23 cellular contexts compared by ENCODE assay signal in the genomic region with DNA sequence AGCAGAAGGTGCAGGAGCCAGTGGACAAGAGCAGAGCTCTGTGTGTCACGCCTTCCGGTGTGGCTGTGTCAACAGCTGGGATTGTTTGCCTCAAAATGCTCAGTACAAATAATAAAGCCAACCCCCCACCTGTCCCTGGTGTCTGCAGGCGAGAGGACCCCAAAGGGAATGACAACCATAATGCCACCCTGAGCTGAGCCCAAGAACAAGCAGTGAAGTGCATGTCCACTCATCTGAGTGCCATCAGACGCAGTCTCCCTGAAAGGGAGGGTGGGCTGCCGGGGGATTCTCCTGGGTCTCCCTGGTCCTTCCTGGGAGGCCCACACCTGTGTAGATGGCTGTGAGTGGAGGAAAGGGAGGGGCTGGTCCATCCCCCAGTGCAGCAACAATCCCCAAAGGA.
A peak's percentile ranks its signal among the peaks of the same experiment; 100 is the strongest.
DNase-seq lines count a peak whose midpoint lies in the region; ATAC-seq and TF ChIP-seq lines count a peak whose summit lies in the region.
"Had no signal": no experiment of that assay in that cellular context is flagged by ENCODE, and none has a peak within 500 bp of the region (broad histone marks: within the 10 kb centered on the region; RNA-seq: fewer than 3 reads in every experiment).

No MANE protein-coding gene starts in this region.

- H2BK5ac ChIP-seq in neuronal stem cell (ENCODE audit: low read length), result no peak overlapping the region

- H2BK120ac ChIP-seq in neuronal stem cell (ENCODE audit: low read depth, low read length), result no peak overlapping the region

- H3K79me1 ChIP-seq in neuronal stem cell (ENCODE audit: low read depth, low read length), result no peaks in the 10 kb centered on the region

- 80% methylated on average over 5 of the region's 5 CpGs for WGBS in esophagus muscularis mucosa
- whole genome bisulfite sequencing in lung, 2 donors, result 92 to 93% methylated on average over 5 of the region's 5 CpGs
- WGBS in neuronal stem cell (ENCODE audit: extremely low coverage in 2 of 2, insufficient read length in 2 of 2, insufficient replicate concordance in 1 of 2), 2 donors, result no CpG with 5 or more reads among the region's 5 CpGs

- no peak overlapping the region for H3K4ac ChIP-seq in neuronal stem cell (ENCODE audit: low read length)

- no peak overlapping the region for H3K23ac ChIP-seq in neuronal stem cell (ENCODE audit: low read depth, low read length, poor library complexity)

- H3K36me3 ChIP-seq in esophagus muscularis mucosa (no peaks in the 10 kb centered on the region), lung (ENCODE audit: control insufficient read depth in 2 of 2, insufficient read depth in 2 of 2, low read length in 2 of 2) (no peaks in the 10 kb centered on the region), neuronal stem cell (replicated peaks in 1 of 2; ENCODE audit: control insufficient read depth in 2 of 2, insufficient read depth in 2 of 2, low read length in 2 of 2) (no peaks in the 10 kb centered on the region)
- H3K36me3 ChIP-seq: BE2C, BLaER1 had no signal

- DNase-seq in esophagus muscularis mucosa (ENCODE audit: extremely low spot score) (peak; percentile 78), lung (ENCODE audit: low spot score) (peak; percentile 6), neuronal stem cell (ENCODE audit: low spot score) (no peak), hypothalamus (lab: John Stamatoyannopoulos, UW) (no peak)
- DNase-seq: 8988T; ACHN; BE2C; C1 segment of cervical spinal cord; CD4-positive, alpha-beta memory T cell; CD4-positive, CD25-positive, alpha-beta regulatory T cell; CD8-positive, alpha-beta memory T cell; COR-L47; DMS 273 treated with DMSO at 0.1 percent for 48 hours; DMS153; DMS53; DMS79; DND-41; EL; GDM1 had no signal

- H3K4me3 ChIP-seq in esophagus muscularis mucosa (no peak overlapping the region), lung (no peak overlapping the region), neuronal stem cell (ENCODE audit: low read length in 2 of 2) (no peak overlapping the region)
- H3K4me3 ChIP-seq: BLaER1, GM12878 had no signal

- no peaks in the 10 kb centered on the region for H3K4me1 ChIP-seq in esophagus muscularis mucosa
- no peaks in the 10 kb centered on the region for H3K4me1 ChIP-seq in lung (ENCODE audit: control insufficient read depth in 2 of 2, insufficient read depth in 2 of 2, low read length in 2 of 2)
- H3K4me1 ChIP-seq in neuronal stem cell (ENCODE audit: control insufficient read depth in 2 of 2, insufficient read depth in 1 of 2, low read depth in 1 of 2, low read length in 2 of 2), result peaks cover 0 to 4% of the 10 kb centered on the region in 2 donors
- H3K4me1 ChIP-seq: BE2C had no signal

- peak overlapping the region; percentile 68 for H2AK5ac ChIP-seq in neuronal stem cell (ENCODE audit: low read depth, low read length)

- TF ChIP-seq CTCF in esophagus muscularis mucosa (IDR thresholded peaks at IDR 0.05), result no peak
- TF ChIP-seq CTCF in lung (IDR thresholded peaks at IDR 0.05; ENCODE audit: control extremely low read depth, extremely low read depth), result no peak

- H3K9me3 ChIP-seq in esophagus muscularis mucosa (no peaks in the 10 kb centered on the region), lung (ENCODE audit: control insufficient read depth in 2 of 2, insufficient read depth in 1 of 2, low read length in 1 of 2) (peaks cover 0 to 2% of the 10 kb centered on the region in 2 donors), neuronal stem cell (replicated peaks in 1 of 2; ENCODE audit: control insufficient read depth in 2 of 2, insufficient read depth in 1 of 2, low read depth in 1 of 2, low read length in 2 of 2) (peaks cover 0 to 2% of the 10 kb centered on the region in 2 donors)
- H3K9me3 ChIP-seq: BE2C, BLaER1 had no signal

- no peak overlapping the region for H4K91ac ChIP-seq in neuronal stem cell (ENCODE audit: low read depth, low read length, poor library complexity)

- peak overlapping the region; percentile 20 for H3K18ac ChIP-seq in neuronal stem cell (ENCODE audit: low read length)

- H3K27me3 ChIP-seq in esophagus muscularis mucosa, result peaks cover 0 to 11% (median 0%) of the 10 kb centered on the region in 4 donors
- no peaks in the 10 kb centered on the region for H3K27me3 ChIP-seq in lung (ENCODE audit: control insufficient read depth, insufficient read depth)
- no peaks in the 10 kb centered on the region for H3K27me3 ChIP-seq in neuronal stem cell (ENCODE audit: control insufficient read depth in 3 of 3, insufficient read depth in 3 of 3, low read depth in 1 of 3, low read length in 3 of 3)
- H3K27me3 ChIP-seq: BE2C, BLaER1 had no signal

- H3K4me2 ChIP-seq in neuronal stem cell (ENCODE audit: insufficient read depth, low read length, poor library complexity, severe bottlenecking), result no peak overlapping the region
- H3K4me2 ChIP-seq: BLaER1 had no signal

- intact Hi-C loops in esophagus muscularis mucosa (cut with DNase I), result no loop called here

- ATAC-seq in lung (ENCODE audit: insufficient read depth, low FRiP score) (no peak), GM19023 (IDR thresholded peaks at IDR 0.05; ENCODE audit: unreplicated experiment) (no peak), GM18498 (IDR thresholded peaks at IDR 0.05; ENCODE audit: unreplicated experiment) (no peak)
- ATAC-seq: GM12878 had no signal

- H3K9ac ChIP-seq in neuronal stem cell (ENCODE audit: low read depth, low read length, poor library complexity), result no peak overlapping the region
- H3K9ac ChIP-seq: BLaER1 had no signal

- H2BK15ac ChIP-seq in neuronal stem cell (ENCODE audit: low read length), result peak overlapping the region; percentile 67

- no peak for TF ChIP-seq POLR2A in esophagus muscularis mucosa (IDR thresholded peaks at IDR 0.05; ENCODE audit: low read depth)

- no peak overlapping the region for H4K8ac ChIP-seq in neuronal stem cell (ENCODE audit: low read depth, low read length)

- no peak overlapping the region for H2AFZ ChIP-seq in neuronal stem cell (ENCODE audit: low read length)

- no peak for TF ChIP-seq EP300 in esophagus muscularis mucosa (IDR thresholded peaks at IDR 0.05)

- no peak overlapping the region for H3K14ac ChIP-seq in neuronal stem cell (ENCODE audit: low read length)

- H3K27ac ChIP-seq in esophagus muscularis mucosa (replicated peaks in 1 of 4) (no peak overlapping the region), lung (ENCODE audit: low read depth in 1 of 2, low read length in 1 of 2) (no peak overlapping the region), neuronal stem cell (replicated peaks; ENCODE audit: low read length) (no peak overlapping the region)
- H3K27ac ChIP-seq: BLaER1 had no signal

- H2BK12ac ChIP-seq in neuronal stem cell (ENCODE audit: low read length), result no peak overlapping the region

Comparison
In these comparisons a context has a peak if more than half of its experiments do, and no peak if none do; other contexts are left out.
1. DNase-seq: peak in esophagus muscularis mucosa (single experiment) and lung (single experiment); none in neuronal stem cell (single experiment) and hypothalamus (0 of 51).